1 cellular context compared by ENCODE assay signal in the genomic region with DNA sequence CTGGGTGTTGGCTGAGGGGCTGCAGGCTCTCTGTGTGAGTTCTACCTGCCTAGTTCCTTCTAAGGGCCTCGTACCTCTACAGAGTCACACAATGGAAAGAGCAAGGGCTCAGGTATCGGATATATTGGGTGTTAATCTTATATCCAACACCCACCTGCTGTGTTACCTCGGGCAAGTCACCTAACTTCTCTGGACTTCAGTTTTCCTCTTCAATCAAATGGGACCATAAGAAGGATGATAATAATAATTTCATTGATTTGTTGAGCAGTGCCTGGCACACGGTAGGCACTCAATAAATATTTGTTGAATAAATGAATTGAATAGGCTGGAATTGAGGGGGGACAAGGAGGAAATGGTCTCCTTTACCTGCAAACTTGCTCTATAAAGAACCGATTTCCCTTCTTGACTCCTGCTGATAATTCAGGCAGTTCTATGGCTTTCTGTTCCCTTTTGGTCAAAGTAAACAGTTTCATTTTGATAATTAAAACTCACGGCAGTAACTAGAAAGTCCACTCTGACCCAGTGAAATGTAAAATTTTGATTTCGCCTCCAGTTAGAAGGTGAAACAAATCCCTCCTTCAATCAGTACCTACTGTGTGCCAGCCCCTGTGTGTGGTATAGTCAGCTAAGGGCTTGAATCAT.
TF ChIP-seq lines count a peak whose summit lies in the region.

No MANE protein-coding gene starts in this region.

TF ChIP-seq in HEK293, 187 proteins besides CTCF, POLR2A, EP300 and RAD21 (continued from another document):
- TF ChIP-seq, protein P1, sequence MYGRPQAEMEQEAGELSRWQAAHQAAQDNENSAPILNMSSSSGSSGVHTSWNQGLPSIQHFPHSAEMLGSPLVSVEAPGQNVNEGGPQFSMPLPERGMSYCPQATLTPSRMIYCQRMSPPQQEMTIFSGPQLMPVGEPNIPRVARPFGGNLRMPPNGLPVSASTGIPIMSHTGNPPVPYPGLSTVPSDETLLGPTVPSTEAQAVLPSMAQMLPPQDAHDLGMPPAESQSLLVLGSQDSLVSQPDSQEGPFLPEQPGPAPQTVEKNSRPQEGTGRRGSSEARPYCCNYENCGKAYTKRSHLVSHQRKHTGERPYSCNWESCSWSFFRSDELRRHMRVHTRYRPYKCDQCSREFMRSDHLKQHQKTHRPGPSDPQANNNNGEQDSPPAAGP (tag by site-specific recombination; IDR thresholded peaks at IDR 0.05) = no peak
